16 cellular contexts compared by ENCODE assay signal in the genomic region with DNA sequence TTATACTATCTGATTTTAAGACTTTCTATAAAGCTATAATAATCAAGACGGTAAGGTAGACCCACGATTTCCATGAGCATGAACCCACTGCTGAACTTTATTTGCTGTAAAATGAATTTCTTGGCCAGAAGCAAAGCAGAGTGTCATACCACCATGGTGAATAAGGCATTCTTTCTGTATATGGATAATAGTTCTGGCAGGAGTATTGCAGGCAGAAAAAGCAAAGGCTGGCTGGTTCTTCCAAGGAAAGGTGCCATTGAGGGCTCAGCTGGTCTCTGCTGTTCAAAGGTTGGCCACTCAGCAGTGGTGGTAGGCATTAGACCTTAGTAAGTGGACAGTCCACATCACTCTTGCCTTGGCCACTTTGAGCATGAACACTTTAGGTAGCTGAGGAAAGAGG.
"Had no signal": no experiment of that assay in that cellular context is flagged by ENCODE, and none has a peak within 500 bp of the region (broad histone marks: within the 10 kb centered on the region; RNA-seq: fewer than 3 reads in every experiment).

No MANE protein-coding gene starts in this region.

- H3K4me1 ChIP-seq: neural progenitor cell, parathyroid adenoma had no signal

- H3K36me3 Mint-ChIP-seq: neural progenitor cell had no signal

- FAIRE-seq: urothelium cell line had no signal

- DNase-seq: activated CD4-positive, alpha-beta T cell treated with anti-CD3 and anti-CD28 coated beads, Interleukin-2, amount 50 U/mL, for 1 hour; activated T-cell treated with anti-CD3 and anti-CD28 coated beads for 4 hours; amniotic stem cell; dorsolateral prefrontal cortex; hypothalamus; midbrain; stimulated activated CD4-positive, alpha-beta T cell treated with anti-CD3 and anti-CD28 coated beads, Interleukin-15, amount 100 ng/mL, for 24 hours; stimulated activated CD4-positive, alpha-beta T cell treated with anti-CD3 and anti-CD28 coated beads, Interleukin-4, amount 100 ng/mL, for 24 hours; stimulated activated naive CD8-positive, alpha-beta T cell treated with anti-CD3 and anti-CD28 coated beads, Interleukin-15, amount 100 ng/mL, for 72 hours had no signal

- ATAC-seq: stimulated activated naive CD8-positive, alpha-beta T cell treated with anti-CD3 and anti-CD28 coated beads, Interleukin-15, amount 100 ng/mL, for 72 hours had no signal

- H3K27ac Mint-ChIP-seq: activated naive CD4-positive, alpha-beta T cell treated with anti-CD3 and anti-CD28 coated beads, Interleukin-2, amount 50 U/mL, for 24 hours; activated T-helper 2 cell treated with anti-CD3 and anti-CD28 coated beads, Interferon-gamma antibody, Interleukin-2, Interleukin-4, amounts not matched to agents 10 μg/mL and 5 μg/mL and 100 μg/mL, durations not matched to agents 14 hours and 24 hours and 36 hours; neural progenitor cell; stimulated activated naive CD8-positive, alpha-beta T cell treated with anti-CD3 and anti-CD28 coated beads, Interleukin-15, amount 100 ng/mL, for 72 hours had no signal

- H3K36me3 ChIP-seq: neural progenitor cell, thoracic aorta had no signal

- H3K4me3 Mint-ChIP-seq: activated naive CD4-positive, alpha-beta T cell treated with anti-CD3 and anti-CD28 coated beads, Interleukin-2, amount 50 U/mL, for 24 hours; neural progenitor cell; stimulated activated naive CD8-positive, alpha-beta T cell treated with anti-CD3 and anti-CD28 coated beads, Interleukin-15, amount 100 ng/mL, for 72 hours had no signal

- H3K79me2 ChIP-seq: parathyroid adenoma had no signal

- H3K4me2 ChIP-seq: neural progenitor cell had no signal

- H3K9ac ChIP-seq: neural progenitor cell, parathyroid adenoma had no signal

- H3K27ac ChIP-seq: dorsolateral prefrontal cortex, neural progenitor cell, parathyroid adenoma had no signal

- H3K4me1 Mint-ChIP-seq: activated naive CD4-positive, alpha-beta T cell treated with anti-CD3 and anti-CD28 coated beads, Interleukin-2, amount 50 U/mL, for 24 hours; neural progenitor cell; stimulated activated naive CD8-positive, alpha-beta T cell treated with anti-CD3 and anti-CD28 coated beads, Interleukin-15, amount 100 ng/mL, for 72 hours had no signal

- H3K9me3 Mint-ChIP-seq: neural progenitor cell had no signal

- H3K4me3 ChIP-seq: dorsolateral prefrontal cortex, lung, neural progenitor cell, thoracic aorta had no signal

- H2AFZ ChIP-seq: neural progenitor cell, parathyroid adenoma had no signal

- H3K27me3 ChIP-seq: dorsolateral prefrontal cortex, neural progenitor cell had no signal
